In genomic region chr1:50970508-50970885, GRCh38 we compare ENCODE assay signal across 8 cellular contexts. TPM values are rescaled to one million over a fixed set of nuclear protein-coding genes. Genes with fewer than 3 reads are reported as not detected.
DNase-seq lines count a peak whose midpoint lies in the region; ATAC-seq and TF ChIP-seq lines count a peak whose summit lies in the region.

No MANE protein-coding gene starts in this region.

- H3K27me3 Mint-ChIP-seq in natural killer cell treated with Interleukin-12 subunit alpha and Interleukin-12 subunit beta and Interleukin-15 and Interleukin-18, amount 100 ng/mL, for 72 hours = no peaks in the 10 kb centered on the region

- POLR2A ChIA-PET in BJ (lab: Charles Lee) = no interaction called here

- H3K9me3 Mint-ChIP-seq in natural killer cell treated with Interleukin-12 subunit alpha and Interleukin-12 subunit beta and Interleukin-15 and Interleukin-18, amount 100 ng/mL, for 72 hours = no peaks in the 10 kb centered on the region

- no peak for TF ChIP-seq CTCF in BJ (IDR thresholded peaks at IDR 0.05; ENCODE audit: insufficient read depth, low read depth, low read length)
- no peak for TF ChIP-seq CTCF in cardiac fibroblast (IDR thresholded peaks at IDR 0.05; ENCODE audit: low read depth, low read length)

- CTCF ChIA-PET in BJ (lab: Yijun Ruan, JAX) = interaction anchor here (0.6 to 1.9 kb wide), 5 partner anchors 41 to 326 kb away, joined by 3 to 11 read pairs (median 7); no protein-coding TSS in a partner anchor

- no peak for DNase-seq in BJ (ENCODE audit: low read depth)
- no peak for DNase-seq in Jurkat, Clone E6-1 (ENCODE audit: low read depth, low spot score)
- peak in 1 of 2 donors; percentile 17 for DNase-seq in cardiac fibroblast (ENCODE audit: low read depth in 2 of 2)
- no peak for DNase-seq in natural killer cell treated with Interleukin-12 subunit alpha and Interleukin-12 subunit beta and Interleukin-15 and Interleukin-18, amount 100 ng/mL, for 72 hours (ENCODE audit: low spot score)
- no peak for DNase-seq in NCI-H2171 (lab: John Stamatoyannopoulos, UW)
- DNase-seq in SIG-M5 treated with dmso at 0.1 percent for 504 hours (lab: John Stamatoyannopoulos, UW; ENCODE audit: unreplicated experiment) = no peak

- H3K36me3 Mint-ChIP-seq in natural killer cell treated with Interleukin-12 subunit alpha and Interleukin-12 subunit beta and Interleukin-15 and Interleukin-18, amount 100 ng/mL, for 72 hours = peaks cover 18% of the 10 kb centered on the region

- H3K4me3 Mint-ChIP-seq in natural killer cell treated with Interleukin-12 subunit alpha and Interleukin-12 subunit beta and Interleukin-15 and Interleukin-18, amount 100 ng/mL, for 72 hours = peak overlapping the region; percentile 99

- ATAC-seq in natural killer cell treated with Interleukin-12 subunit alpha and Interleukin-12 subunit beta and Interleukin-15 and Interleukin-18, amount 100 ng/mL, for 72 hours = no peak
- ATAC-seq in GM19023 (IDR thresholded peaks at IDR 0.05; ENCODE audit: unreplicated experiment) (no peak), GM21786 (IDR thresholded peaks at IDR 0.05; ENCODE audit: unreplicated experiment) (no peak)

- peaks cover 3% of the 10 kb centered on the region; the same call in 1 of the 2 replicates for H3K36me3 ChIP-seq in BJ (ENCODE audit: control insufficient read depth, insufficient read depth, low read length)

- H3K4me1 Mint-ChIP-seq in natural killer cell treated with Interleukin-12 subunit alpha and Interleukin-12 subunit beta and Interleukin-15 and Interleukin-18, amount 100 ng/mL, for 72 hours (ENCODE audit: low read depth in 2 of 2) = peaks cover 21 to 38% of the 10 kb centered on the region in 2 donors

- H3K27me3 ChIP-seq in BJ (ENCODE audit: control insufficient read depth, insufficient read depth, low read length) = no peaks in the 10 kb centered on the region

- H3K4me3 ChIP-seq in BJ (ENCODE audit: low read depth, low read length) (peak overlapping the region; percentile 53), cardiac fibroblast (replicated peaks in 1 of 2; ENCODE audit: low read depth in 2 of 2, low read length in 2 of 2) (peak overlapping the region; percentile 91 to 96)
- H3K4me3 ChIP-seq in Jurkat, Clone E6-1 (ENCODE audit: low read length) = peak overlapping the region; percentile 97

- H3K27ac Mint-ChIP-seq in natural killer cell treated with Interleukin-12 subunit alpha and Interleukin-12 subunit beta and Interleukin-15 and Interleukin-18, amount 100 ng/mL, for 72 hours = peak overlapping the region; percentile 90 to 95

RNA-seq across cellular contexts. Expression of gene CDKN2C, which starts 0.5 kb away (rescaled TPM):
- polyA plus RNA-seq in BJ (2011; rRNA removed) = 21.3 and 24.6 TPM in 2 replicates
- polyA minus RNA-seq in BJ (2011; rRNA and poly(A)+ RNA removed) = 11.6 and 12.5 TPM in 2 replicates
- polyA plus RNA-seq in Jurkat, Clone E6-1 (2012; ENCODE audit: insufficient read depth, insufficient read length) = 94.3 TPM
- total RNA-seq in natural killer cell treated with Interleukin-12 subunit alpha and Interleukin-12 subunit beta and Interleukin-15 and Interleukin-18, amount 100 ng/mL, for 72 hours = 10 to 100 TPM; 21.9 to 22.5 TPM

RNA-seq across cellular contexts. Expression of gene FAF1, which starts 10.4 kb away (rescaled TPM):
- polyA plus RNA-seq in BJ (2011; rRNA removed) = 15.5 and 28.6 TPM in 2 replicates
- 23.0 and 23.6 TPM in 2 replicates for polyA minus RNA-seq in BJ (2011; rRNA and poly(A)+ RNA removed)
- 135 TPM for polyA plus RNA-seq in Jurkat, Clone E6-1 (2012; ENCODE audit: insufficient read depth, insufficient read length)
- total RNA-seq in natural killer cell treated with Interleukin-12 subunit alpha and Interleukin-12 subunit beta and Interleukin-15 and Interleukin-18, amount 100 ng/mL, for 72 hours = 10 to 100 TPM; 77.9 to 84.9 TPM
